ENCODE assay signal across 8 cellular contexts in genomic region chr7:144835668-144836544, GRCh38.
DNase-seq lines count a peak whose midpoint lies in the region; ATAC-seq and TF ChIP-seq lines count a peak whose summit lies in the region.

Gene TPK1 (minus strand): TSS chr7:144836053. CDS start chr7:144835602, 451 bp downstream.

- H3K9me3 ChIP-seq in HUES48 (ENCODE audit: control insufficient read depth, insufficient read depth, low read length) (no peaks in the 10 kb centered on the region), OCI-LY3 (ENCODE audit: insufficient read depth, low read length) (no peaks in the 10 kb centered on the region)

- H3K4me1 ChIP-seq in HUES48 (ENCODE audit: control insufficient read depth, insufficient read depth, low read length) (no peaks in the 10 kb centered on the region), OCI-LY3 (ENCODE audit: low read length) (peaks cover 8% of the 10 kb centered on the region; the same call in 1 of the 2 replicates)

- H3K4me2 ChIP-seq in OCI-LY3 (ENCODE audit: low read length) = peak within 1 kb of the TSS; percentile 84

- peaks cover 3% of the 10 kb centered on the region; the same call in 1 of the 2 replicates for H3K27me3 ChIP-seq in HUES48 (ENCODE audit: control insufficient read depth, insufficient read depth, low read length)
- H3K27me3 ChIP-seq in OCI-LY3 (ENCODE audit: low read depth, low read length) = no peaks in the 10 kb centered on the region

- H3K4me3 ChIP-seq in HUES48 (ENCODE audit: low read depth, low read length) (peak within 1 kb of the TSS; percentile 79), OCI-LY3 (ENCODE audit: low read length) (peak within 1 kb of the TSS; percentile 88)

- H2AFZ ChIP-seq in OCI-LY3 (ENCODE audit: low read depth, low read length) = peak within 1 kb of the TSS; percentile 99

- peak; percentile 80 for ATAC-seq in GM21390 (IDR thresholded peaks at IDR 0.05; ENCODE audit: unreplicated experiment)

- H3K27ac ChIP-seq in HUES48 (ENCODE audit: low read depth, low read length) = peak within 1 kb of the TSS; percentile 88
- H3K27ac ChIP-seq in OCI-LY3 (ENCODE audit: low read length) = peak within 1 kb of the TSS; percentile 59

- H3K79me2 ChIP-seq in OCI-LY3 (ENCODE audit: low read length) = no peaks in the 10 kb centered on the region

- no peak for TF ChIP-seq CTCF in OCI-LY3 (IDR thresholded peaks at IDR 0.05; ENCODE audit: low read depth, low read length)

- DNase-seq in D341Med (ENCODE audit: low spot score) (peak; percentile 94), activated T-cell treated with anti-CD3 and anti-CD28 coated beads for 24 hours (ENCODE audit: low read depth) (peak; percentile 85), epidermal melanocyte (ENCODE audit: insufficient read length, low spot score) (peak; percentile 85), middle frontal gyrus (ENCODE audit: extremely low spot score, low spot score) (peak; percentile 85)
- peak; percentile 72 to 78 for DNase-seq in stimulated activated CD8-positive, alpha-beta memory T cell treated with anti-CD3 and anti-CD28 coated beads, Interleukin-2, amount 100 ng/mL, for 1 hour (ENCODE audit: low read depth in 2 of 2)

- no peaks in the 10 kb centered on the region for H3K36me3 ChIP-seq in HUES48 (ENCODE audit: control insufficient read depth, insufficient read depth, low read length)
- H3K36me3 ChIP-seq in OCI-LY3 (replicated peaks; ENCODE audit: low read depth, low read length) = no peaks in the 10 kb centered on the region

- H3K9ac ChIP-seq in HUES48 (ENCODE audit: low read depth, low read length) (peak within 1 kb of the TSS; percentile 54), OCI-LY3 (ENCODE audit: low read length) (peak within 1 kb of the TSS; percentile 74)

- H4K20me1 ChIP-seq in OCI-LY3 (ENCODE audit: insufficient read depth, low read length) = no peaks in the 10 kb centered on the region

Comparison
In these comparisons a context has a peak if more than half of its experiments do, and no peak if none do; other contexts are left out.
1. Peak in every context shown above with its lines: DNase-seq, ATAC-seq, H3K4me3 ChIP-seq and H3K27ac ChIP-seq.